Comparison of ENCODE assay signal across 17 cellular contexts in the genomic region with DNA sequence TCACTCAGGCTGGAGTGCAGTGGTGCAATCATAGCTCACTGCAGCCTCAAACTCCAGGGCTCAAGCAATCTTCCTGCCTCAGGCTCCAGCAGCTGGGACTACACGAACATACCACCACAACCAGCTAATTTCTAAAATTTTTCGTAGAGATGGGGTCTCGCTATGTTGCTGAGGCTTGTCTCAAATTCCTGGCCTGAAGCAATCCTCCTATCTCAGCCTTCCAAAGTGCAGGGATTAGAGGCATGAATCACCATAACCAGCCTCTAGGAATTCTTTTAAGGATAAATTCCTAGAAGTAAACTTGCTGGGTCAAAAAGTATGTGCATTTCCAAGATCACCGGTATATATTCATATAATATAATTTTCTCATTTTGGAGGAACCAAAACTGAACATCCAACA.
"Had no signal": no experiment of that assay in that cellular context is flagged by ENCODE, and none has a peak within 500 bp of the region (broad histone marks: within the 10 kb centered on the region; RNA-seq: fewer than 3 reads in every experiment).

No MANE protein-coding gene starts in this region.

- H3K9me3 Mint-ChIP-seq: effector memory CD8-positive, alpha-beta T cell; immature natural killer cell had no signal

- H3K27ac Mint-ChIP-seq: effector memory CD8-positive, alpha-beta T cell; immature natural killer cell; naive thymus-derived CD4-positive, alpha-beta T cell; nephron progenitor cell had no signal

- H3K4me3 Mint-ChIP-seq: effector memory CD8-positive, alpha-beta T cell; immature natural killer cell; naive thymus-derived CD4-positive, alpha-beta T cell; nephron progenitor cell had no signal

- H3K36me3 Mint-ChIP-seq: immature natural killer cell had no signal

- H3K4me1 Mint-ChIP-seq: immature natural killer cell; naive thymus-derived CD4-positive, alpha-beta T cell; nephron progenitor cell had no signal

- DNase-seq: cortex of kidney; effector memory CD8-positive, alpha-beta T cell; immature natural killer cell; kidney; left colon; left ventricle myocardium superior; mesenchymal stem cell; naive thymus-derived CD4-positive, alpha-beta T cell; nephron progenitor cell; psoas muscle; retina; stimulated activated CD4-positive, alpha-beta T cell treated with anti-CD3 and anti-CD28 coated beads, Interleukin-12 subunit alpha, Interleukin-12 subunit beta, amount 100 ng/mL, for 4 hours; stimulated activated naive CD4-positive, alpha-beta T cell treated with Interleukin-2 at 50 U/mL for 16 hours; thyroid gland; upper lobe of left lung had no signal

- ATAC-seq: effector memory CD8-positive, alpha-beta T cell; foreskin keratinocyte; left colon; left ventricle myocardium superior; naive thymus-derived CD4-positive, alpha-beta T cell; psoas muscle; sciatic nerve had no signal
